15 cellular contexts compared by ENCODE assay signal in the genomic region with DNA sequence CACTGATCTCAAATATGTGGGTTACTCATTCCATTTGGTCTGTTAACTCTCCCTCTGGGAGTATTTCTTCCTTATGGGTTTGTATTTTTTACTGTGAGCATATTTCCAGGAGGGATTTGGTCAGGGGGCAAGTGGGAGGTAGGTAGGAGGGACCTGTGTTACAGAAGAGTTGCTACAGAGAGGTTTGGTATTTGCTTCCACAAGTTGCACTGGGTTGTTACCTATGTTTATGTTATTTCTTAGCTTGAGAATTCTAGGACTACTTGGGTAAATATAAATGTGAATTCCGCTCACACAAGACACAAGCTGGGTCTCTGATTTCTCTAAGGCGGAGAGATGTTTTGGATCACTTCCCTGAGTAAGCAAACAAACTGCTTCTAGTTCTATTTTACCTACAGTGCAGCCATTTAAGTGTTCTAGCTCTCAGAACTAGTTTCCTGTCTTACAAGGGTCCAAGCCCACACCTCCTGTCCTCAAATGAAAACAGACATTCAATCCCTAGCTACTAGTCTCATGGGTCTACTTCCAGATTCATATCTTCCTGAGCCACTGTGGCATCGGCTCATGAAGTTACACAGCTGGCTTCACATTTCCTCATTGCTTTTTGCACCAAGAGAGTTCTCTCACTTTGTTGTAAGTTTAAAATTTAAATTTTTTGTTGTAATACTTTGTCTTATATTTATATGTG.
DNase-seq lines count a peak whose midpoint lies in the region; ATAC-seq and TF ChIP-seq lines count a peak whose summit lies in the region.
"Had no signal": no experiment of that assay in that cellular context is flagged by ENCODE, and none has a peak within 500 bp of the region (broad histone marks: within the 10 kb centered on the region; RNA-seq: fewer than 3 reads in every experiment).

No MANE protein-coding gene starts in this region.

- ATAC-seq in GM18907 (IDR thresholded peaks at IDR 0.05; ENCODE audit: unreplicated experiment): no peak
- ATAC-seq in GM18511 (IDR thresholded peaks at IDR 0.05; ENCODE audit: unreplicated experiment): no peak

- peak; percentile 5 for DNase-seq in NCI-H510A treated with DMSO at 0.1 percent for 48 hours (lab: John Stamatoyannopoulos, UW)
- DNase-seq in NCI-H510A (lab: John Stamatoyannopoulos, UW): no peak
- peak; percentile 38 for DNase-seq in left kidney (ENCODE audit: low read depth, low spot score)
- no peak for DNase-seq in activated effector memory CD4-positive, alpha-beta T cell treated with anti-CD3 and anti-CD28 coated beads, Interleukin-2, amount 50 U/mL, for 16 hours
- DNase-seq: AML-193; CD4-positive, CD25-positive, alpha-beta regulatory T cell; KBM-7; MG63; NCI-H1694; NCI-H524; OCI-M1; SW 1271 had no signal

TF ChIP-seq in PFSK-1, 5 proteins besides CTCF, POLR2A, EP300 and RAD21:
- TF ChIP-seq SIN3A (IDR thresholded peaks at IDR 0.05; ENCODE audit: borderline replicate concordance, insufficient read depth, low read length) (0 out of 2 replicates have a peak, but pooled peaks have one; percentile 15), FOXP2 (optimal IDR thresholded peaks at IDR 0.05; ENCODE audit: borderline replicate concordance, extremely low read depth, extremely low read length, insufficient read depth) (no peak)
TF ChIP-seq in PFSK-1: peak in this region for 1.

Comparison
In these comparisons a context has a peak if more than half of its experiments do, and no peak if none do; other contexts are left out.
1. DNase-seq: peak in NCI-H510A treated with DMSO at 0.1 percent for 48 hours (single experiment) and left kidney (single experiment); none in NCI-H510A (single experiment) and activated effector memory CD4-positive, alpha-beta T cell treated with anti-CD3 and anti-CD28 coated beads, Interleukin-2, amount 50 U/mL, for 16 hours (single experiment).